ENCODE assay signal across 8 cellular contexts in genomic region chr4:121824171-121824527, GRCh38. TPM values are rescaled to one million over a fixed set of nuclear protein-coding genes. Genes with fewer than 3 reads are reported as not detected.
DNase-seq lines count a peak whose midpoint lies in the region; ATAC-seq and TF ChIP-seq lines count a peak whose summit lies in the region.

No MANE protein-coding gene starts in this region.

- in situ Hi-C loops in ACHN (cut with HindIII; ENCODE audit: low pct_ligation_motif_present, low pct_unique_long_range_greater_than_20kb, low sequenced_read_pairs), result no loop called here

- CTCF ChIA-PET in activated CD4-positive, alpha-beta T cell treated with anti-CD3 and anti-CD28 coated beads for 36 hours (lab: Charles Lee), result interaction anchor here (0.6 to 2.1 kb wide), 8 partner anchors 11 to 884 kb away, joined by 3 to 6 read pairs (median 3); partner anchors contain the start of gene EXOSC9
- CTCF ChIA-PET in WTC11 (lab: Charles Lee), result interaction anchor here (0.6 kb wide), 1 partner anchor 28 kb away, joined by 3 read pairs; no protein-coding TSS in a partner anchor

- H3K27me3 Mint-ChIP-seq in activated CD4-positive, alpha-beta T cell treated with anti-CD3 and anti-CD28 coated beads for 36 hours, result no peaks in the 10 kb centered on the region
- H3K27me3 Mint-ChIP-seq in WTC11 (ENCODE audit: low read depth), result no peaks in the 10 kb centered on the region; the same call in 1 of the 2 replicates

- no peaks in the 10 kb centered on the region for H3K9me3 Mint-ChIP-seq in activated CD4-positive, alpha-beta T cell treated with anti-CD3 and anti-CD28 coated beads for 36 hours (ENCODE audit: low read depth)
- H3K9me3 Mint-ChIP-seq in WTC11, result no peaks in the 10 kb centered on the region

- POLR2A ChIA-PET in activated CD4-positive, alpha-beta T cell treated with anti-CD3 and anti-CD28 coated beads for 36 hours (lab: Charles Lee), result interaction anchor here (1.1 to 1.2 kb wide), 2 partner anchors 11 to 23 kb away, joined by 3 to 5 read pairs; partner anchors contain the start of gene EXOSC9
- POLR2A ChIA-PET in WTC11 (lab: Charles Lee), result interaction anchor here (0.6 to 1.3 kb wide), 2 partner anchors 46 to 1386 kb away, joined by 4 to 5 read pairs; partner anchors contain the start of gene BBS7

- H3K27ac Mint-ChIP-seq in activated CD4-positive, alpha-beta T cell treated with anti-CD3 and anti-CD28 coated beads for 36 hours, result peak overlapping the region; percentile 88
- peak overlapping the region; percentile 77 for H3K27ac Mint-ChIP-seq in WTC11

- peaks cover 38% of the 10 kb centered on the region for H3K36me3 Mint-ChIP-seq in activated CD4-positive, alpha-beta T cell treated with anti-CD3 and anti-CD28 coated beads for 36 hours (ENCODE audit: low read depth)
- peaks cover 30% of the 10 kb centered on the region for H3K36me3 Mint-ChIP-seq in WTC11

- no peak for TF ChIP-seq CTCF in WTC11 (IDR thresholded peaks at IDR 0.05)

- DNase-seq in activated CD4-positive, alpha-beta T cell treated with anti-CD3 and anti-CD28 coated beads for 36 hours, result no peak
- no peak for DNase-seq in activated CD4-positive, alpha-beta T cell treated with anti-CD3 and anti-CD28 coated beads, Interleukin-2, amount 50 U/mL, for 1 hour
- no peak for DNase-seq in WTC11 (ENCODE audit: low spot score)
- DNase-seq in ACHN, result no peak
- no peak for DNase-seq in LoVo (ENCODE audit: low spot score)

- intact Hi-C loops in activated CD4-positive, alpha-beta T cell treated with anti-CD3 and anti-CD28 coated beads for 36 hours (cut with DNase I, micrococcal nuclease), result loop anchor here (1.0 to 10.0 kb wide), 6 partner anchors 46 to 1101 kb away; partner anchors contain the start of genes BBS7 (in 2 of the 2), BLTP1 (in 2 of the 2), ANXA5 (in 1 of the 2) and BBS12 (in 1 of the 2)

- H3K27ac ChIP-seq in temporal lobe (ENCODE audit: low read depth, low read length), result peak overlapping the region; percentile 42

- H3K4me3 Mint-ChIP-seq in activated CD4-positive, alpha-beta T cell treated with anti-CD3 and anti-CD28 coated beads for 36 hours, result peak overlapping the region; percentile 97
- peak overlapping the region; percentile 98 for H3K4me3 Mint-ChIP-seq in WTC11

- H3K4me1 Mint-ChIP-seq in activated CD4-positive, alpha-beta T cell treated with anti-CD3 and anti-CD28 coated beads for 36 hours, result peaks cover 14% of the 10 kb centered on the region
- H3K4me1 Mint-ChIP-seq in WTC11, result peaks cover 9% of the 10 kb centered on the region

- no peak for ATAC-seq in activated CD4-positive, alpha-beta T cell treated with anti-CD3 and anti-CD28 coated beads for 36 hours
- ATAC-seq in WTC11, result no peak
- no peak for ATAC-seq in HG03097 (IDR thresholded peaks at IDR 0.05; ENCODE audit: low FRiP score, unreplicated experiment)

- peak overlapping the region; percentile 52 for H3K4me3 ChIP-seq in iPS-11a (ENCODE audit: low read depth, low read length)

TF ChIP-seq in WTC11, 78 proteins besides CTCF, POLR2A, EP300 and RAD21:
- TF ChIP-seq NFATC4 (CRISPR knock-in tag; IDR thresholded peaks at IDR 0.05) (no peak), ATF1 (CRISPR knock-in tag; IDR thresholded peaks at IDR 0.05) (no peak), TEAD1 (CRISPR knock-in tag; IDR thresholded peaks at IDR 0.05) (no peak), ZBTB21 (CRISPR knock-in tag; IDR thresholded peaks at IDR 0.05; ENCODE audit: borderline replicate concordance) (no peak), ZNF532 (CRISPR knock-in tag; IDR thresholded peaks at IDR 0.05; ENCODE audit: borderline replicate concordance) (no peak), RORB (CRISPR knock-in tag; IDR thresholded peaks at IDR 0.05) (no peak), ETV6 (CRISPR knock-in tag; IDR thresholded peaks at IDR 0.05) (no peak), RELA (CRISPR knock-in tag; IDR thresholded peaks at IDR 0.05; ENCODE audit: borderline replicate concordance) (no peak), ARID4B (CRISPR knock-in tag; IDR thresholded peaks at IDR 0.05; ENCODE audit: borderline replicate concordance) (no peak)

RNA-seq across cellular contexts. Expression of gene CCNA2, which starts 0.5 kb away (rescaled TPM):
- 100 to 1,000 TPM; 113 to 118 TPM for total RNA-seq in activated CD4-positive, alpha-beta T cell treated with anti-CD3 and anti-CD28 coated beads for 36 hours
- 77.1 to 95.1 TPM (median 81.1 TPM) in 3 replicates for total RNA-seq in WTC11 (2021)
- total RNA-seq in temporal lobe, result 3.9 TPM

RNA-seq across cellular contexts. Expression of gene EXOSC9, which starts 23.0 kb away (rescaled TPM):
- 10 to 100 TPM; 85.4 to 94.5 TPM for total RNA-seq in activated CD4-positive, alpha-beta T cell treated with anti-CD3 and anti-CD28 coated beads for 36 hours
- total RNA-seq in WTC11 (2021) (37.1 to 50.0 TPM (median 39.1 TPM) in 3 replicates), temporal lobe (18.4 TPM)

RNA-seq across cellular contexts. Expression of gene BBS7, which starts 46.1 kb away (rescaled TPM):
- 10 to 100 TPM; 15.0 to 16.3 TPM for total RNA-seq in activated CD4-positive, alpha-beta T cell treated with anti-CD3 and anti-CD28 coated beads for 36 hours
- total RNA-seq in WTC11 (2021) (18.9 to 25.0 TPM (median 20.5 TPM) in 3 replicates), temporal lobe (34.4 TPM)

RNA-seq across cellular contexts. Expression of gene SMIM43, which starts 59.2 kb away (rescaled TPM):
- total RNA-seq in activated CD4-positive, alpha-beta T cell treated with anti-CD3 and anti-CD28 coated beads for 36 hours, result not detected
- total RNA-seq in WTC11 (2021) (0.25 to 0.33 TPM (median 0.25 TPM) in 3 replicates), temporal lobe (2.5 TPM)

Comparison
In these comparisons a context has a peak if more than half of its experiments do, and no peak if none do; other contexts are left out.
1. RNA of gene CCNA2, which starts 0.5 kb away (total RNA-seq): 113 to 118 TPM in activated CD4-positive, alpha-beta T cell treated with anti-CD3 and anti-CD28 coated beads for 36 hours and 77.1 to 95.1 TPM in WTC11; 3.9 TPM in temporal lobe (single experiment); every median in the first group is over 10 times any median in the second.